Comparison of ENCODE assay signal across 8 cellular contexts in genomic region chr11:126284829-126285228, GRCh38. TPM values are rescaled to one million over a fixed set of nuclear protein-coding genes. Genes with fewer than 3 reads are reported as not detected.
DNase-seq lines count a peak whose midpoint lies in the region; ATAC-seq and TF ChIP-seq lines count a peak whose summit lies in the region.

No MANE protein-coding gene starts in this region.

- ATAC-seq in HG02885 (IDR thresholded peaks at IDR 0.05; ENCODE audit: poor library complexity, unreplicated experiment) = peak; percentile 59

- no peak overlapping the region for H3K27ac ChIP-seq in testis

- H3K9me3 ChIP-seq in testis = no peaks in the 10 kb centered on the region

- no peak overlapping the region for H3K4me3 ChIP-seq in testis

- intact Hi-C loops in testis (cut with DNase I; ENCODE audit: low total_unique reads) = no loop called here

- no peaks in the 10 kb centered on the region for H3K36me3 ChIP-seq in testis (ENCODE audit: low read depth, missing control alignments)

- no peak for TF ChIP-seq CTCF in testis (IDR thresholded peaks at IDR 0.05)

- no peaks in the 10 kb centered on the region for H3K27me3 ChIP-seq in testis

- WGBS in testis, 2 donors = 67 to 71% methylated on average over 6 of the region's 6 CpGs

- TF ChIP-seq POLR2A in testis (IDR thresholded peaks at IDR 0.05) = no peak

- peaks cover 7% of the 10 kb centered on the region for H3K4me1 ChIP-seq in testis

- DNase-seq in NCI-H82 (lab: John Stamatoyannopoulos, UW) = peak; percentile 8
- DNase-seq in NCI-H82 treated with DMSO at 0.1 percent for 48 hours (lab: John Stamatoyannopoulos, UW; ENCODE audit: unreplicated experiment) = no peak
- DNase-seq in NCI-H2196 (lab: John Stamatoyannopoulos, UW; ENCODE audit: unreplicated experiment) = peak; percentile 89
- peak; percentile 92 to 94 for DNase-seq in activated CD4-positive, alpha-beta T cell treated with anti-CD3 and anti-CD28 coated beads, Interleukin-2, amount 50 U/mL, for 48 hours
- DNase-seq in effector CD8-positive, alpha-beta T cell (lab: John Stamatoyannopoulos, UW) = peak; percentile 56
- DNase-seq in smooth muscle cell of the brain vasculature (ENCODE audit: low read depth, low spot score) = peak; percentile 80
- DNase-seq in testis = no peak

RNA-seq across cellular contexts. Expression of gene TIRAP, which starts 1.9 kb away (rescaled TPM):
- total RNA-seq in testis = 1 to 10 TPM; 5.7 to 5.9 TPM
- polyA plus RNA-seq in testis (ENCODE audit: insufficient read depth, low read depth, low replicate concordance) = 3.6 TPM

RNA-seq across cellular contexts. Expression of gene FOXRED1, which starts 15.9 kb away (rescaled TPM):
- 10 to 100 TPM; 40.3 to 49.4 TPM for total RNA-seq in testis
- polyA plus RNA-seq in testis (ENCODE audit: insufficient read depth, low read depth, low replicate concordance) = 31.6 TPM

RNA-seq across cellular contexts. Expression of gene SRPRA, which starts 16.1 kb away (rescaled TPM):
- total RNA-seq in testis = 100 to 1,000 TPM; 105 to 122 TPM
- polyA plus RNA-seq in testis (ENCODE audit: insufficient read depth, low read depth, low replicate concordance) = 88.4 TPM

RNA-seq across cellular contexts. Expression of gene DCPS, which starts 19.0 kb away (rescaled TPM):
- 10 to 100 TPM; 16.9 to 20.9 TPM for total RNA-seq in testis
- 16.8 TPM for polyA plus RNA-seq in testis (ENCODE audit: insufficient read depth, low read depth, low replicate concordance)

Comparison
In these comparisons a context has a peak if more than half of its experiments do, and no peak if none do; other contexts are left out.
1. DNase-seq: peak in NCI-H82 (single experiment), NCI-H2196 (single experiment), activated CD4-positive, alpha-beta T cell treated with anti-CD3 and anti-CD28 coated beads, Interleukin-2, amount 50 U/mL, for 48 hours (2 of 2), effector CD8-positive, alpha-beta T cell (single experiment) and smooth muscle cell of the brain vasculature (single experiment); none in NCI-H82 treated with DMSO at 0.1 percent for 48 hours (single experiment) and testis (single experiment).